26 cellular contexts compared by ENCODE assay signal in genomic region chr12:15738438-15739015, GRCh38.
"Had no signal": no experiment of that assay in that cellular context is flagged by ENCODE, and none has a peak within 500 bp of the region (broad histone marks: within the 10 kb centered on the region; RNA-seq: fewer than 3 reads in every experiment).

No MANE protein-coding gene starts in this region.

- ATAC-seq: activated CD4-positive, alpha-beta T cell treated with anti-CD3 and anti-CD28 coated beads for 36 hours; activated CD8-positive, alpha-beta memory T cell treated with anti-CD3 and anti-CD28 coated beads, Interleukin-2, amount 10 ng/mL, durations not matched to agents 7 days and 5 days; activated CD8-positive, alpha-beta T cell treated with anti-CD3 and anti-CD28 coated beads, Interleukin-2, amount 10 ng/mL, durations not matched to agents 7 days and 5 days; activated naive CD4-positive, alpha-beta T cell treated with anti-CD3 and anti-CD28 coated beads, Interleukin-2, amount 50 U/mL, for 72 hours; esophagus mucosa; heart left ventricle had no signal

- FAIRE-seq: astrocyte, bronchial epithelial cell had no signal

- H3K27ac ChIP-seq: brain microvascular endothelial cell, coronary artery, dorsolateral prefrontal cortex, heart left ventricle had no signal

- H3K4me3 ChIP-seq: coronary artery, dorsolateral prefrontal cortex, heart left ventricle had no signal

- H3K36me3 ChIP-seq: brain microvascular endothelial cell, heart left ventricle had no signal

- H3K27me3 ChIP-seq: brain microvascular endothelial cell, dorsolateral prefrontal cortex, heart left ventricle had no signal

- DNase-seq: activated CD4-positive, alpha-beta memory T cell treated with anti-CD3 and anti-CD28 coated beads for 36 hours; activated CD4-positive, alpha-beta T cell treated with anti-CD3 and anti-CD28 coated beads for 36 hours; activated CD4-positive, alpha-beta T cell treated with anti-CD3 and anti-CD28 coated beads, Interleukin-2, amount 10 ng/mL, durations not matched to agents 24 days and 14 days; activated CD4-positive, CD25-positive, alpha-beta regulatory T cell; activated CD4-positive, CD25-positive, alpha-beta regulatory T cell treated with anti-CD3 and anti-CD28 coated beads, Interleukin-2, amount 50 U/mL, for 72 hours; activated CD8-positive, alpha-beta memory T cell treated with anti-CD3 and anti-CD28 coated beads, Interleukin-2, amount 10 ng/mL, durations not matched to agents 7 days and 5 days; activated CD8-positive, alpha-beta memory T cell treated with anti-CD3 and anti-CD28 coated beads, Interleukin-2, amount 50 U/mL, for 4 hours; activated CD8-positive, alpha-beta T cell treated with anti-CD3 and anti-CD28 coated beads, Interleukin-2, amount 10 ng/mL, durations not matched to agents 7 days and 5 days; activated effector memory CD4-positive, alpha-beta T cell treated with anti-CD3 and anti-CD28 coated beads, Interleukin-2, amount 50 U/mL, for 16 hours; activated naive CD4-positive, alpha-beta T cell treated with anti-CD3 and anti-CD28 coated beads for 36 hours; activated naive CD8-positive, alpha-beta T cell treated with anti-CD3 and anti-CD28 coated beads, Interleukin-2, amount 10 ng/mL, durations not matched to agents 7 days and 5 days; activated T-cell treated with anti-CD3 and anti-CD28 coated beads, Interleukin-2, amount 50 U/mL, for 1 hour; activated T-cell treated with anti-CD3 and anti-CD28 coated beads, Interleukin-2, amount 50 U/mL, for 48 hours; anterior cingulate cortex; brain microvascular endothelial cell; effector memory CD4-positive, alpha-beta T cell; endodermal cell; foreskin fibroblast; heart left ventricle; T-helper 2 cell had no signal
